In genomic region chr5:150599917-150600511, GRCh38 we compare ENCODE assay signal across 7 cellular contexts. TPM values are rescaled to one million over a fixed set of nuclear protein-coding genes. Genes with fewer than 3 reads are reported as not detected.
A peak's percentile ranks its signal among the peaks of the same experiment; 100 is the strongest.
DNase-seq lines count a peak whose midpoint lies in the region; ATAC-seq, FAIRE-seq and TF ChIP-seq lines count a peak whose summit lies in the region.

No MANE protein-coding gene starts in this region.

- peak; percentile 78 for ATAC-seq in IMR-90 (ENCODE audit: low read depth)

- H4K8ac ChIP-seq in IMR-90 (ENCODE audit: low read depth in 2 of 2, low read length in 2 of 2): no peak overlapping the region

- no peak overlapping the region for H2BK5ac ChIP-seq in IMR-90 (ENCODE audit: low read depth, low read length, poor library complexity, severe bottlenecking)

- no peak for TF ChIP-seq RAD21 in IMR-90 (IDR thresholded peaks at IDR 0.05; ENCODE audit: low read length)

- 0 out of 3 replicates have a peak overlapping the region, but pooled peaks have one; percentile 11 for H2BK15ac ChIP-seq in IMR-90 (ENCODE audit: low read depth, low read length)

- H2AK9ac ChIP-seq in IMR-90 (replicated peaks; ENCODE audit: low read depth, low read length, poor library complexity): peak overlapping the region; percentile 38

- WGBS in IMR-90 (ENCODE audit: extremely low coverage in 2 of 2, insufficient read length in 1 of 2), 2 experiments: 50% methylated on average over 4 of the region's 11 CpGs; no CpG with 5 or more reads in 1 of the 2 experiments
- WGBS in transverse colon (ENCODE audit: low coverage in 1 of 2), 2 donors: 30 to 34% methylated on average over 5 to 11 of the region's 11 CpGs
- 27 to 40% (median 33%) methylated on average over 11 of the region's 11 CpGs for WGBS in small intestine, 3 donors

- CTCF ChIA-PET in IMR-90 (lab: Yijun Ruan, JAX): no interaction called here

- no peak overlapping the region for H3K14ac ChIP-seq in IMR-90 (replicated peaks; ENCODE audit: low read depth, low read length)

- H3K18ac ChIP-seq in IMR-90 (ENCODE audit: low read depth, low read length): no peak overlapping the region

- no peaks in the 10 kb centered on the region for H3K9me1 ChIP-seq in IMR-90 (ENCODE audit: insufficient read depth, low read length)

- H3K4me1 ChIP-seq in IMR-90 (ENCODE audit: control insufficient read depth, insufficient read depth, low read length) (peaks cover 7% of the 10 kb centered on the region), transverse colon (peaks cover 7 to 16% (median 9%) of the 10 kb centered on the region in 4 donors), small intestine (ENCODE audit: control insufficient read depth in 2 of 2, insufficient read depth in 1 of 2, low read depth in 1 of 2, low read length in 1 of 2) (peaks cover 4 to 5% of the 10 kb centered on the region in 2 donors)

- DNase-seq in IMR-90 (peak; percentile 86), amniotic epithelial cell (ENCODE audit: low read depth) (peak; percentile 70), iris pigment epithelial cell (ENCODE audit: low read depth) (peak; percentile 78), transverse colon (peak; percentile 76), erythroblast (lab: John Stamatoyannopoulos, UW) (no peak), small intestine (no peak)
- DNase-seq in activated CD4-positive, alpha-beta T cell treated with anti-CD3 and anti-CD28 coated beads, Interleukin-2, amount 50 U/mL, for 48 hours: no peak

- no peak overlapping the region for H4K5ac ChIP-seq in IMR-90 (ENCODE audit: low read depth, low read length)

- H3K36me3 ChIP-seq in IMR-90 (ENCODE audit: control insufficient read depth, insufficient read depth, low read length) (no peaks in the 10 kb centered on the region), transverse colon (no peaks in the 10 kb centered on the region), small intestine (ENCODE audit: control insufficient read depth in 2 of 2, insufficient read depth in 2 of 2, low read length in 2 of 2) (peaks cover 0 to 2% of the 10 kb centered on the region in 2 donors)

- H3K9ac ChIP-seq in IMR-90 (ENCODE audit: low read depth, low read length): no peak overlapping the region

- no peak overlapping the region for H3K4me2 ChIP-seq in IMR-90 (ENCODE audit: low read depth, low read length)

- dilution Hi-C loops in IMR-90 (cut with HindIII; ENCODE audit: low sequenced_read_pairs, unreplicated experiment): no loop called here

- H3K27me3 ChIP-seq in IMR-90 (ENCODE audit: control insufficient read depth, insufficient read depth, low read length): no peaks in the 10 kb centered on the region; the same call in 1 of the 2 replicates
- no peaks in the 10 kb centered on the region for H3K27me3 ChIP-seq in transverse colon
- H3K27me3 ChIP-seq in small intestine (ENCODE audit: control insufficient read depth in 2 of 2, insufficient read depth in 2 of 2, low read length in 2 of 2): no peaks in the 10 kb centered on the region

- no peak overlapping the region for H2AK5ac ChIP-seq in IMR-90 (ENCODE audit: low read depth, low read length)

- no peak overlapping the region for H3K23ac ChIP-seq in IMR-90 (ENCODE audit: low read depth, low read length)

- no peak overlapping the region for H3K56ac ChIP-seq in IMR-90 (ENCODE audit: extremely low read depth, insufficient read depth, low read length)

- in situ Hi-C loops in IMR-90 (cut with MboI; ENCODE audit: low sequenced_read_pairs): no loop called here
- in situ Hi-C loops in transverse colon (cut with MboI; ENCODE audit: low pct_ligation_motif_present in 1 of 4, low pct_unique_long_range_greater_than_20kb in 1 of 4, low sequenced_read_pairs in 3 of 4): no loop called here

- H3K4me3 ChIP-seq in IMR-90 (ENCODE audit: insufficient read depth, low read depth, low read length): no peak overlapping the region
- H3K4me3 ChIP-seq in transverse colon: no peak overlapping the region
- no peak overlapping the region for H3K4me3 ChIP-seq in small intestine (ENCODE audit: low read depth in 1 of 2, low read length in 2 of 2)

- TF ChIP-seq EP300 in transverse colon (IDR thresholded peaks at IDR 0.05; ENCODE audit: low read depth): no peak

- no peaks in the 10 kb centered on the region for H4K20me1 ChIP-seq in IMR-90 (ENCODE audit: insufficient read depth, low read length)

- TF ChIP-seq CTCF in IMR-90 (conservative IDR thresholded peaks at IDR 0.05; ENCODE audit: low read depth, low read length) (no peak), transverse colon (IDR thresholded peaks at IDR 0.05) (no peak)

- peak overlapping the region; percentile 60 for H2AFZ ChIP-seq in IMR-90 (replicated peaks; ENCODE audit: low read length, poor library complexity)

- POLR2A ChIA-PET in IMR-90 (lab: Charles Lee; ENCODE audit: unreplicated experiment): no interaction called here

- no peaks in the 10 kb centered on the region for H3K79me1 ChIP-seq in IMR-90 (ENCODE audit: low read depth in 1 of 2, low read length in 2 of 2)

- no peak for FAIRE-seq in small intestine (lab: Jason Lieb, UNC)

- BruUV-seq in IMR-90 (replicated peaks; lab: Mats Ljungman, UMichigan): no TSS peak

- H2BK120ac ChIP-seq in IMR-90 (ENCODE audit: low read depth, low read length): peak overlapping the region; percentile 9; the same call in 1 of the 2 replicates

- H3K4ac ChIP-seq in IMR-90 (ENCODE audit: low read depth, low read length): no peak overlapping the region

- H3K9me3 ChIP-seq in IMR-90 (ENCODE audit: control insufficient read depth, insufficient read depth, low read length): no peaks in the 10 kb centered on the region
- no peaks in the 10 kb centered on the region for H3K9me3 ChIP-seq in transverse colon
- H3K9me3 ChIP-seq in small intestine (ENCODE audit: control insufficient read depth, low read depth): no peaks in the 10 kb centered on the region

- no peak overlapping the region; the same call in 1 of the 2 replicates for H4K91ac ChIP-seq in IMR-90 (ENCODE audit: insufficient read depth, low read depth, low read length)

- no peak overlapping the region for H3K27ac ChIP-seq in IMR-90 (ENCODE audit: insufficient read depth, low read length)
- peak overlapping the region; percentile 10 to 18 (median 14) for H3K27ac ChIP-seq in transverse colon
- H3K27ac ChIP-seq in small intestine (ENCODE audit: low read depth in 1 of 2, low read length in 1 of 2): peak overlapping the region in 1 of 2 donors; percentile 59

- intact Hi-C loops in IMR-90 (cut with micrococcal nuclease) (no loop called here), transverse colon (cut with DNase I; ENCODE audit: low total_unique reads) (loop anchor here (5.0 kb wide), 1 partner anchor 1423 kb away; no protein-coding TSS in a partner anchor)

- H2BK20ac ChIP-seq in IMR-90 (ENCODE audit: low read depth, low read length): no peak overlapping the region

- TF ChIP-seq POLR2A in IMR-90 (IDR thresholded peaks at IDR 0.05; ENCODE audit: low read depth, low read length) (no peak), transverse colon (IDR thresholded peaks at IDR 0.05) (no peak), erythroblast (IDR thresholded peaks at IDR 0.05; ENCODE audit: low read length) (no peak)

TF ChIP-seq in IMR-90, 13 proteins besides CTCF, POLR2A, EP300 and RAD21:
- TF ChIP-seq SMC3 (IDR thresholded peaks at IDR 0.05; ENCODE audit: low read depth, low read length) (no peak), MXI1 (IDR thresholded peaks at IDR 0.05; ENCODE audit: borderline replicate concordance, low read depth, low read length) (no peak), RCOR1 (IDR thresholded peaks at IDR 0.05; ENCODE audit: insufficient replicate concordance, low read length) (no peak), USF2 (IDR thresholded peaks at IDR 0.05; ENCODE audit: low read depth, low read length) (no peak), FOS (IDR thresholded peaks at IDR 0.05; ENCODE audit: low read depth, low read length) (no peak), BHLHE40 (IDR thresholded peaks at IDR 0.05; ENCODE audit: low read depth, low read length) (no peak), MAFK (IDR thresholded peaks at IDR 0.05; ENCODE audit: low read depth, low read length) (no peak), NFE2L2 (IDR thresholded peaks at IDR 0.05; ENCODE audit: low read depth, low read length) (no peak), MAZ (IDR thresholded peaks at IDR 0.05; ENCODE audit: borderline replicate concordance, low read depth, low read length) (no peak), ELK1 (IDR thresholded peaks at IDR 0.05; ENCODE audit: borderline replicate concordance, low read depth, low read length) (no peak), CEBPB (IDR thresholded peaks at IDR 0.05; ENCODE audit: low read depth, low read length) (no peak), CHD1 (IDR thresholded peaks at IDR 0.05; ENCODE audit: low read depth, low read length) (no peak), RFX5 (IDR thresholded peaks at IDR 0.05; ENCODE audit: low read depth, low read length) (no peak)

RNA-seq across cellular contexts. Expression of gene SYNPO, which starts 40.4 kb away (rescaled TPM):
- total RNA-seq in IMR-90 (2012; rRNA removed): 3.0 and 3.1 TPM in 2 replicates
- 22.6 and 24.8 TPM in 2 replicates for polyA plus RNA-seq in IMR-90 (2012; rRNA removed)
- 10.2 and 21.0 TPM in 2 replicates for polyA plus RNA-seq in IMR-90 (2012; cell fraction: cytosol; rRNA removed)
- polyA plus RNA-seq in IMR-90 (2012; cell fraction: nucleus; rRNA removed; ENCODE audit: low replicate concordance): 33.0 and 36.8 TPM in 2 replicates
- total RNA-seq in transverse colon: 10 to 100 TPM; 15.5 to 89.4 (median 41.8) TPM
- polyA plus RNA-seq in small intestine: 10 to 100 TPM; 23.2 to 34.4 (median 26.2) TPM

Comparison
In these comparisons a context has a peak if more than half of its experiments do, and no peak if none do; other contexts are left out.
1. DNase-seq: peak in IMR-90 (single experiment), amniotic epithelial cell (single experiment), iris pigment epithelial cell (single experiment) and transverse colon (single experiment); none in erythroblast (0 of 2), small intestine (single experiment) and activated CD4-positive, alpha-beta T cell treated with anti-CD3 and anti-CD28 coated beads, Interleukin-2, amount 50 U/mL, for 48 hours (0 of 2).